10 cellular contexts compared by ENCODE assay signal in genomic region chr10:17226891-17227303, GRCh38. TPM values are rescaled to one million over a fixed set of nuclear protein-coding genes. Genes with fewer than 3 reads are reported as not detected.
DNase-seq lines count a peak whose midpoint lies in the region; ATAC-seq and TF ChIP-seq lines count a peak whose summit lies in the region.
"Had no signal": no experiment of that assay in that cellular context is flagged by ENCODE, and none has a peak within 500 bp of the region (broad histone marks: within the 10 kb centered on the region; RNA-seq: fewer than 3 reads in every experiment).

No MANE protein-coding gene starts in this region.

- H3K27me3 ChIP-seq in adipocyte (replicated peaks; ENCODE audit: control insufficient read depth, insufficient read depth, low read length) (no peaks in the 10 kb centered on the region), left lung (no peaks in the 10 kb centered on the region), tibial nerve (no peaks in the 10 kb centered on the region)

- peaks cover 1% of the 10 kb centered on the region for H3K27me3 Mint-ChIP-seq in activated CD4-positive, alpha-beta T cell treated with anti-CD3 and anti-CD28 coated beads for 36 hours

- no peaks in the 10 kb centered on the region for H3K9me3 ChIP-seq in adipocyte (ENCODE audit: control insufficient read depth, low read length)
- no peaks in the 10 kb centered on the region for H3K9me3 ChIP-seq in left lung
- H3K9me3 ChIP-seq in tibial nerve: no peaks in the 10 kb centered on the region

- TF ChIP-seq EP300 in tibial nerve (IDR thresholded peaks at IDR 0.05): peak in 1 of 2 donors; percentile 22

- TF ChIP-seq POLR2A in tibial nerve (IDR thresholded peaks at IDR 0.05) (no peak), erythroblast (IDR thresholded peaks at IDR 0.05; ENCODE audit: low read length) (no peak)

- POLR2A ChIA-PET in activated CD4-positive, alpha-beta T cell treated with anti-CD3 and anti-CD28 coated beads for 36 hours (lab: Charles Lee): interaction anchor here (0.5 to 1.5 kb wide), 4 partner anchors 11 to 335 kb away, joined by 3 to 4 read pairs (median 4); no protein-coding TSS in a partner anchor

- no peaks in the 10 kb centered on the region for H3K9me3 Mint-ChIP-seq in activated CD4-positive, alpha-beta T cell treated with anti-CD3 and anti-CD28 coated beads for 36 hours (ENCODE audit: low read depth)

- DNase-seq in activated CD4-positive, alpha-beta T cell treated with anti-CD3 and anti-CD28 coated beads for 36 hours: no peak
- no peak for DNase-seq in activated CD4-positive, alpha-beta T cell treated with anti-CD3 and anti-CD28 coated beads for 4 hours
- DNase-seq in adipocyte (ENCODE audit: low read depth): no peak
- DNase-seq in left lung: no peak
- DNase-seq in tibial nerve (ENCODE audit: low spot score in 2 of 2): no peak
- no peak for DNase-seq in cerebellar cortex (ENCODE audit: low spot score)
- no peak for DNase-seq in erythroblast (lab: John Stamatoyannopoulos, UW)
- no peak for DNase-seq in stimulated activated CD4-positive, alpha-beta T cell treated with anti-CD3 and anti-CD28 coated beads, Interleukin-2, amount 100 ng/mL, for 24 hours
- DNase-seq: hippocampal formation, NCI-H1092 had no signal

- peaks cover 16% of the 10 kb centered on the region for H3K4me1 ChIP-seq in adipocyte (ENCODE audit: control insufficient read depth, insufficient read depth, low read length)
- peaks cover 4 to 43% of the 10 kb centered on the region in 2 donors for H3K4me1 ChIP-seq in left lung
- peaks cover 0 to 42% (median 11%) of the 10 kb centered on the region in 4 donors for H3K4me1 ChIP-seq in tibial nerve

- H3K27ac ChIP-seq in left lung (peak overlapping the region; percentile 99), tibial nerve (peak overlapping the region; percentile 95 to 100 (median 98))

- H3K4me3 ChIP-seq in adipocyte (ENCODE audit: low read length) (peak overlapping the region; percentile 88), left lung (peak overlapping the region in 1 of 2 donors; percentile 83), tibial nerve (peak overlapping the region; percentile 78 to 96 (median 92))

- peak overlapping the region; percentile 98 for H3K9ac ChIP-seq in adipocyte (ENCODE audit: low read length)

- H3K4me1 Mint-ChIP-seq in activated CD4-positive, alpha-beta T cell treated with anti-CD3 and anti-CD28 coated beads for 36 hours: peaks cover 36% of the 10 kb centered on the region

- peak overlapping the region; percentile 90 for H3K27ac Mint-ChIP-seq in activated CD4-positive, alpha-beta T cell treated with anti-CD3 and anti-CD28 coated beads for 36 hours

- no peak for ATAC-seq in activated CD4-positive, alpha-beta T cell treated with anti-CD3 and anti-CD28 coated beads for 36 hours
- no peak for ATAC-seq in left lung

- intact Hi-C loops in activated CD4-positive, alpha-beta T cell treated with anti-CD3 and anti-CD28 coated beads for 36 hours (cut with DNase I, micrococcal nuclease): loop anchor here (1.0 to 5.0 kb wide), 3 partner anchors 11 to 790 kb away; partner anchors contain the start of gene PTER (in 1 of the 2)
- intact Hi-C loops in left lung (cut with DNase I): no loop called here

- peak overlapping the region; percentile 82 for H3K4me3 Mint-ChIP-seq in activated CD4-positive, alpha-beta T cell treated with anti-CD3 and anti-CD28 coated beads for 36 hours

- H3K36me3 ChIP-seq in adipocyte (ENCODE audit: control insufficient read depth, insufficient read depth, low read length, severe bottlenecking): peaks cover 18% of the 10 kb centered on the region
- peaks cover 0 to 16% of the 10 kb centered on the region in 2 donors for H3K36me3 ChIP-seq in left lung
- H3K36me3 ChIP-seq in tibial nerve: peaks cover 2 to 26% (median 4%) of the 10 kb centered on the region in 3 donors

- peaks cover 16% of the 10 kb centered on the region for H3K36me3 Mint-ChIP-seq in activated CD4-positive, alpha-beta T cell treated with anti-CD3 and anti-CD28 coated beads for 36 hours (ENCODE audit: low read depth)

- CTCF ChIA-PET in activated CD4-positive, alpha-beta T cell treated with anti-CD3 and anti-CD28 coated beads for 36 hours (lab: Charles Lee): interaction anchor here (1.0 to 2.0 kb wide), 4 partner anchors 8 to 30 kb away, joined by 3 to 10 read pairs (median 4); no protein-coding TSS in a partner anchor

- WGBS in tibial nerve, 2 donors: 51 to 56% methylated on average over 8 of the region's 8 CpGs

- TF ChIP-seq CTCF in left lung (IDR thresholded peaks at IDR 0.05) (no peak), tibial nerve (IDR thresholded peaks at IDR 0.05) (no peak)

RNA-seq across cellular contexts. Expression of gene VIM, which starts 1.1 kb away (rescaled TPM):
- total RNA-seq in activated CD4-positive, alpha-beta T cell treated with anti-CD3 and anti-CD28 coated beads for 36 hours: 100 to 1,000 TPM; 334 to 396 TPM
- total RNA-seq in left lung (1,000 to 10,000 TPM; 1,589 to 1,774 TPM), tibial nerve (1,000 to 10,000 TPM; 6,350 to 8,587 (median 8,002) TPM)

RNA-seq across cellular contexts. Expression of gene TRDMT1, which starts 25.4 kb away (rescaled TPM):
- total RNA-seq in activated CD4-positive, alpha-beta T cell treated with anti-CD3 and anti-CD28 coated beads for 36 hours: 10 to 100 TPM in 1 of 2 experiments, 1 to 10 TPM in 1; 6.6 to 11.6 TPM
- total RNA-seq in left lung (10 to 100 TPM in 1 of 2 donors, 1 to 10 TPM in 1; 6.6 to 11.5 TPM), tibial nerve (10 to 100 TPM; 12.9 to 17.5 (median 16.0) TPM)

Comparison
In these comparisons a context has a peak if more than half of its experiments do, and no peak if none do; other contexts are left out.
1. RNA of gene VIM, which starts 1.1 kb away (total RNA-seq): 6,350 to 8,587 TPM in tibial nerve and 1,589 to 1,774 TPM in left lung; 334 to 396 TPM in activated CD4-positive, alpha-beta T cell treated with anti-CD3 and anti-CD28 coated beads for 36 hours; every median in the first group is over 4 times any median in the second.
2. intact Hi-C loops: an anchor here in activated CD4-positive, alpha-beta T cell treated with anti-CD3 and anti-CD28 coated beads for 36 hours (1.0 to 5.0 kb wide); none called in left lung.